In the genomic region with DNA sequence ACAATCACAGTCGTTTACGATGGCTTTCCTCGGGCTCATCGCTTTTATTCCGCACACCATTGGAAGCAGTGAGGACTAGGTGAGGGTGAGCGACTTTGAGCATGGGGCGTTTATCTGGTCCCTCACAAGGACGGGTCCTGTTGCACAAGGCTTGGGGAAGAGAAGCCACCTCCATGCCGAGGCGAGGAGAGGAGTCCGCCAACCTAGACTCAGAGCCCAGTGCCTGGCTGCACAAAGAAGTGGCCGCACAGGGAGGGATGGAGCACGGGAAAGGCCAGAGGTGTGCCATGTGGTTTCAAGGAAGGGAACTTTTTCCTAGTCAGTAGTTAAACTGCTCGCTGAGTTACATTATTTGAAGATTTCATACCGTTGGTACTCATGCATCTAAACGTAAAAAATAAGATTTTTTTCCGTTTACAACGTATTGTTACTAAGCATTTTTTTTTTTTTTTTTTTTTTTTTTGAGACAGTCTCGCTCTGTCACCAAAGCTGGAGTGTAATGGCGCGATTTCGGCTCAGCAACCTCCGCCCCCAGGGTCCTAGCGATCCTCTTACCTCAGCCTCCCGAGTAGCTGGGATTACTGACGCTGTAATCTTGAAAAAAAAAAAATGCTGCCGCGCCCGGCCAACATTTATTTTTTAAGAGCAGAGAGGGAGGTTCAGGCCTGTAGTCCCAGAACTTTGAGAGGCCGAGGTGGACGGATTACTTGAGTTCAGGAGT, we compare ENCODE assay signal across 10 cellular contexts. TPM values are rescaled to one million over a fixed set of nuclear protein-coding genes. Genes with fewer than 3 reads are reported as not detected.
DNase-seq lines count a peak whose midpoint lies in the region; ATAC-seq and TF ChIP-seq lines count a peak whose summit lies in the region.
"Had no signal": no experiment of that assay in that cellular context is flagged by ENCODE, and none has a peak within 500 bp of the region (broad histone marks: within the 10 kb centered on the region; RNA-seq: fewer than 3 reads in every experiment).

No MANE protein-coding gene starts in this region.

- no peaks in the 10 kb centered on the region for H3K9me3 Mint-ChIP-seq in activated CD4-positive, alpha-beta T cell treated with anti-CD3 and anti-CD28 coated beads, Interleukin-2, amount 10 ng/mL, durations not matched to agents 7 days and 5 days
- H3K9me3 Mint-ChIP-seq: dendritic cell treated with granulocyte-macrophage colony-stimulating factor and Interleukin-4, amounts not matched to agents 40 ng/mL and 50 ng/mL, for 4 days had no signal

- peaks cover 72% of the 10 kb centered on the region for H3K27me3 Mint-ChIP-seq in activated CD4-positive, alpha-beta T cell treated with anti-CD3 and anti-CD28 coated beads, Interleukin-2, amount 10 ng/mL, durations not matched to agents 7 days and 5 days

- H3K36me3 ChIP-seq in sigmoid colon (no peaks in the 10 kb centered on the region), gastroesophageal sphincter (no peaks in the 10 kb centered on the region)

- no peaks in the 10 kb centered on the region for H3K4me1 ChIP-seq in right cardiac atrium (ENCODE audit: control insufficient read depth, insufficient read depth, low read length)
- peaks cover 0 to 29% (median 20%) of the 10 kb centered on the region in 4 donors for H3K4me1 ChIP-seq in sigmoid colon
- peaks cover 0 to 37% (median 12%) of the 10 kb centered on the region in 3 donors for H3K4me1 ChIP-seq in gastroesophageal sphincter

- WGBS in right cardiac atrium: 24% methylated on average over 31 of the region's 31 CpGs
- WGBS in sigmoid colon, 2 donors: 33 to 35% methylated on average over 31 of the region's 31 CpGs
- 30 to 51% methylated on average over 18 to 23 of the region's 31 CpGs for WGBS in gastroesophageal sphincter (ENCODE audit: low coverage in 1 of 2), 2 donors

- peaks cover 12% of the 10 kb centered on the region for H3K4me1 Mint-ChIP-seq in activated CD4-positive, alpha-beta T cell treated with anti-CD3 and anti-CD28 coated beads, Interleukin-2, amount 10 ng/mL, durations not matched to agents 7 days and 5 days

- peak overlapping the region; percentile 58 for H3K4me3 Mint-ChIP-seq in activated CD4-positive, alpha-beta T cell treated with anti-CD3 and anti-CD28 coated beads, Interleukin-2, amount 10 ng/mL, durations not matched to agents 7 days and 5 days

- POLR2A ChIA-PET in activated CD4-positive, alpha-beta T cell treated with anti-CD3 and anti-CD28 coated beads, Interleukin-2, amount 10 ng/mL, durations not matched to agents 7 days and 5 days (lab: Charles Lee): no interaction called here

- TF ChIP-seq CTCF in sigmoid colon (IDR thresholded peaks at IDR 0.05) (no peak), gastroesophageal sphincter (IDR thresholded peaks at IDR 0.05) (no peak)

- intact Hi-C loops in right cardiac atrium (cut with DNase I): no loop called here
- intact Hi-C loops in sigmoid colon (cut with DNase I): no loop called here

- ATAC-seq in right cardiac atrium (peak in 1 of 2 donors; percentile 34), gastroesophageal sphincter (no peak), GM21528 (IDR thresholded peaks at IDR 0.05; ENCODE audit: low FRiP score, unreplicated experiment) (no peak)

- H3K27ac Mint-ChIP-seq in activated CD4-positive, alpha-beta T cell treated with anti-CD3 and anti-CD28 coated beads, Interleukin-2, amount 10 ng/mL, durations not matched to agents 7 days and 5 days: no peak overlapping the region
- H3K27ac Mint-ChIP-seq: dendritic cell treated with granulocyte-macrophage colony-stimulating factor and Interleukin-4, amounts not matched to agents 40 ng/mL and 50 ng/mL, for 4 days had no signal

- peak overlapping the region; percentile 78 for H3K4me3 ChIP-seq in right cardiac atrium (ENCODE audit: low read length)
- peak overlapping the region in 3 of 4 donors; percentile 47 to 60 (median 54) for H3K4me3 ChIP-seq in sigmoid colon
- H3K4me3 ChIP-seq in gastroesophageal sphincter: peak overlapping the region in 1 of 2 donors; percentile 63

- DNase-seq in activated CD4-positive, alpha-beta T cell treated with anti-CD3 and anti-CD28 coated beads, Interleukin-2, amount 10 ng/mL, durations not matched to agents 7 days and 5 days: no peak
- no peak for DNase-seq in activated CD4-positive, alpha-beta T cell treated with anti-CD3 and anti-CD28 coated beads for 1 hour
- DNase-seq in SK-N-DZ (ENCODE audit: low spot score) (peak; percentile 69), right cardiac atrium (no peak), sigmoid colon (no peak), NCI-H2196 (lab: John Stamatoyannopoulos, UW; ENCODE audit: unreplicated experiment) (no peak)

- TF ChIP-seq EP300 in sigmoid colon (IDR thresholded peaks at IDR 0.05) (no peak), gastroesophageal sphincter (IDR thresholded peaks at IDR 0.05) (no peak)

- H3K27me3 ChIP-seq in right cardiac atrium (ENCODE audit: control insufficient read depth, insufficient read depth): no peaks in the 10 kb centered on the region
- peaks cover 8 to 55% (median 24%) of the 10 kb centered on the region in 3 donors for H3K27me3 ChIP-seq in sigmoid colon
- peaks cover 47% of the 10 kb centered on the region for H3K27me3 ChIP-seq in gastroesophageal sphincter

- CTCF ChIA-PET in activated CD4-positive, alpha-beta T cell treated with anti-CD3 and anti-CD28 coated beads, Interleukin-2, amount 10 ng/mL, durations not matched to agents 7 days and 5 days (lab: Charles Lee): interaction anchor here (0.5 to 0.7 kb wide), 3 partner anchors 34 to 949 kb away, joined by 3 to 6 read pairs (median 4); no protein-coding TSS in a partner anchor

- H3K27ac ChIP-seq in right cardiac atrium (ENCODE audit: low read length) (no peak overlapping the region), sigmoid colon (no peak overlapping the region), gastroesophageal sphincter (no peak overlapping the region)

- peaks cover 3% of the 10 kb centered on the region for H3K36me3 Mint-ChIP-seq in activated CD4-positive, alpha-beta T cell treated with anti-CD3 and anti-CD28 coated beads, Interleukin-2, amount 10 ng/mL, durations not matched to agents 7 days and 5 days (ENCODE audit: low read depth)

- H3K9me3 ChIP-seq in right cardiac atrium (ENCODE audit: control insufficient read depth, low read length): no peaks in the 10 kb centered on the region
- H3K9me3 ChIP-seq in sigmoid colon: no peaks in the 10 kb centered on the region
- H3K9me3 ChIP-seq in gastroesophageal sphincter: peaks cover 0 to 4% (median 0%) of the 10 kb centered on the region in 3 donors

- TF ChIP-seq POLR2A in sigmoid colon (IDR thresholded peaks at IDR 0.05) (no peak), gastroesophageal sphincter (IDR thresholded peaks at IDR 0.05) (no peak)

RNA-seq across cellular contexts. Expression of a gene that starts 0.9 kb away (rescaled TPM):
- not detected for total RNA-seq in activated CD4-positive, alpha-beta T cell treated with anti-CD3 and anti-CD28 coated beads, Interleukin-2, amount 10 ng/mL, durations not matched to agents 7 days and 5 days
- polyA plus RNA-seq in SK-N-DZ (2014; cell fraction: cytosol; rRNA removed): 2.1 and 2.3 TPM in 2 replicates
- polyA plus RNA-seq in SK-N-DZ (2014; cell fraction: nucleus; rRNA removed): 1.3 and 1.7 TPM in 2 replicates
- total RNA-seq in right cardiac atrium: under 1 TPM; 0.18 to 0.29 (median 0.24) TPM
- 0.20 TPM for polyA plus RNA-seq in right cardiac atrium
- under 1 TPM; 0.27 to 0.83 (median 0.52) TPM for total RNA-seq in sigmoid colon
- polyA plus RNA-seq in sigmoid colon: under 1 TPM in 2 of 3 donors, not detected in 1; 0.55 to 0.60 TPM
- total RNA-seq in gastroesophageal sphincter: under 1 TPM; 0.12 to 0.52 (median 0.28) TPM
- total RNA-seq: mononuclear cell had no signal
